18 cellular contexts compared by ENCODE assay signal in genomic region chr13:111116830-111117229, GRCh38. TPM values are rescaled to one million over a fixed set of nuclear protein-coding genes. Genes with fewer than 3 reads are reported as not detected.
A peak's percentile ranks its signal among the peaks of the same experiment; 100 is the strongest.
DNase-seq lines count a peak whose midpoint lies in the region; ATAC-seq and TF ChIP-seq lines count a peak whose summit lies in the region.
"Had no signal": no experiment of that assay in that cellular context is flagged by ENCODE, and none has a peak within 500 bp of the region (broad histone marks: within the 10 kb centered on the region; RNA-seq: fewer than 3 reads in every experiment).

No MANE protein-coding gene starts in this region.

- H3K4me1 Mint-ChIP-seq in brain, result peaks cover 71% of the 10 kb centered on the region
- H3K4me1 Mint-ChIP-seq in T-helper 2 cell treated with Interferon-gamma antibody and Interleukin-4, amounts not matched to agents 5 μg/mL and 100 μg/mL, for 36 hours (ENCODE audit: low read depth), result peaks cover 8% of the 10 kb centered on the region
- H3K4me1 Mint-ChIP-seq in activated T-cell treated with anti-CD3 and anti-CD28 coated beads, Interleukin-2, amount 50 U/mL, for 4 hours (ENCODE audit: low read depth), result peaks cover 13% of the 10 kb centered on the region

- peaks cover 19% of the 10 kb centered on the region for H3K36me3 Mint-ChIP-seq in brain
- no peaks in the 10 kb centered on the region for H3K36me3 Mint-ChIP-seq in T-helper 2 cell treated with Interferon-gamma antibody and Interleukin-4, amounts not matched to agents 5 μg/mL and 100 μg/mL, for 36 hours (ENCODE audit: low read depth)
- H3K36me3 Mint-ChIP-seq in activated T-cell treated with anti-CD3 and anti-CD28 coated beads, Interleukin-2, amount 50 U/mL, for 4 hours (ENCODE audit: insufficient read depth), result no peaks in the 10 kb centered on the region

- H3K27me3 Mint-ChIP-seq in brain, result peaks cover 13% of the 10 kb centered on the region
- peaks cover 74% of the 10 kb centered on the region for H3K27me3 Mint-ChIP-seq in T-helper 2 cell treated with Interferon-gamma antibody and Interleukin-4, amounts not matched to agents 5 μg/mL and 100 μg/mL, for 36 hours (ENCODE audit: low read depth)
- H3K27me3 Mint-ChIP-seq in activated T-cell treated with anti-CD3 and anti-CD28 coated beads, Interleukin-2, amount 50 U/mL, for 4 hours (ENCODE audit: low read depth), result peaks cover 64% of the 10 kb centered on the region

- H3K9me3 Mint-ChIP-seq in brain, result peaks cover 0 to 7% (median 2%) of the 10 kb centered on the region in 5 experiments
- no peaks in the 10 kb centered on the region for H3K9me3 Mint-ChIP-seq in T-helper 2 cell treated with Interferon-gamma antibody and Interleukin-4, amounts not matched to agents 5 μg/mL and 100 μg/mL, for 36 hours
- H3K9me3 Mint-ChIP-seq in activated T-cell treated with anti-CD3 and anti-CD28 coated beads, Interleukin-2, amount 50 U/mL, for 4 hours, result no peaks in the 10 kb centered on the region

- ATAC-seq in gastroesophageal sphincter (no peak), gastrocnemius medialis (no peak)
- no peak for ATAC-seq in activated T-cell treated with anti-CD3 and anti-CD28 coated beads, Interleukin-2, amount 50 U/mL, for 4 hours
- ATAC-seq: T-helper 17 cell had no signal

- 73 to 82% methylated on average over 1 of the region's 1 CpG for WGBS in gastroesophageal sphincter (ENCODE audit: low coverage in 1 of 2), 2 donors

- H3K9me3 ChIP-seq in gastroesophageal sphincter (no peaks in the 10 kb centered on the region), gastrocnemius medialis (no peaks in the 10 kb centered on the region)
- H3K9me3 ChIP-seq: BE2C, esophagus muscularis mucosa, neutrophil, right lobe of liver had no signal

- H3K4me3 Mint-ChIP-seq in brain, result peak overlapping the region; percentile 95 to 99 (median 97)
- no peak overlapping the region for H3K4me3 Mint-ChIP-seq in T-helper 2 cell treated with Interferon-gamma antibody and Interleukin-4, amounts not matched to agents 5 μg/mL and 100 μg/mL, for 36 hours
- no peak overlapping the region for H3K4me3 Mint-ChIP-seq in activated T-cell treated with anti-CD3 and anti-CD28 coated beads, Interleukin-2, amount 50 U/mL, for 4 hours

- TF ChIP-seq EP300 in gastroesophageal sphincter (IDR thresholded peaks at IDR 0.05), result no peak

- DNase-seq in EH (ENCODE audit: low read depth), result peak; percentile 42
- no peak for DNase-seq in gastrocnemius medialis
- DNase-seq in activated CD8-positive, alpha-beta memory T cell treated with anti-CD3 and anti-CD28 coated beads for 24 hours, result no peak
- no peak for DNase-seq in A172 (ENCODE audit: low spot score)
- DNase-seq in T-helper 2 cell treated with Interferon-gamma antibody and Interleukin-4, amounts not matched to agents 5 μg/mL and 100 μg/mL, for 36 hours (ENCODE audit: low spot score), result no peak
- DNase-seq in activated T-cell treated with anti-CD3 and anti-CD28 coated beads, Interleukin-2, amount 50 U/mL, for 4 hours, result no peak
- DNase-seq: activated gamma-delta T cell; BE2C; cortex of kidney; NCI-H1694 treated with DMSO at 0.1 percent for 48 hours; stimulated activated CD4-positive, alpha-beta T cell treated with anti-CD3 and anti-CD28 coated beads, Interleukin-2, amount 100 ng/mL, for 24 hours; T-helper 17 cell had no signal

- intact Hi-C loops in gastrocnemius medialis (cut with DNase I; ENCODE audit: low total_unique reads), result loop anchor here (5.0 kb wide), 1 partner anchor 35 kb away; no protein-coding TSS in a partner anchor

- H3K36me3 ChIP-seq in gastroesophageal sphincter (no peaks in the 10 kb centered on the region), gastrocnemius medialis (no peaks in the 10 kb centered on the region)
- H3K36me3 ChIP-seq: BE2C, esophagus muscularis mucosa, neutrophil, right lobe of liver had no signal

- peak overlapping the region in 3 of 4 donors; percentile 66 to 81 (median 81) for H3K27ac ChIP-seq in gastroesophageal sphincter
- H3K27ac ChIP-seq in gastrocnemius medialis, result peak overlapping the region; percentile 72 to 82 (median 78)
- H3K27ac ChIP-seq: neutrophil had no signal

- in situ Hi-C loops in gastrocnemius medialis (cut with MboI; ENCODE audit: low sequenced_read_pairs in 4 of 4), result no loop called here

- H3K27me3 ChIP-seq in gastroesophageal sphincter (peaks cover 93% of the 10 kb centered on the region), gastrocnemius medialis (peaks cover 0 to 4% (median 0%) of the 10 kb centered on the region in 3 donors)
- H3K27me3 ChIP-seq: right lobe of liver had no signal

- H3K4me3 ChIP-seq in gastroesophageal sphincter (peak overlapping the region in 1 of 2 donors; percentile 61), gastrocnemius medialis (peak overlapping the region in 2 of 4 donors; percentile 53 to 63)
- H3K4me3 ChIP-seq: lung had no signal

- peak overlapping the region in 4 of 5 experiments; percentile 23 to 99 (median 99) for H3K27ac Mint-ChIP-seq in brain
- no peak overlapping the region for H3K27ac Mint-ChIP-seq in T-helper 2 cell treated with Interferon-gamma antibody and Interleukin-4, amounts not matched to agents 5 μg/mL and 100 μg/mL, for 36 hours
- H3K27ac Mint-ChIP-seq: T-helper 17 cell had no signal

- TF ChIP-seq POLR2A in gastroesophageal sphincter (IDR thresholded peaks at IDR 0.05), result no peak
- no peak for TF ChIP-seq POLR2A in gastrocnemius medialis (IDR thresholded peaks at IDR 0.05)

- TF ChIP-seq CTCF in brain (conservative IDR thresholded peaks at IDR 0.05) (no peak), gastroesophageal sphincter (IDR thresholded peaks at IDR 0.05) (no peak), gastrocnemius medialis (IDR thresholded peaks at IDR 0.05 in 4 of 5, conservative IDR thresholded peaks at IDR 0.05 in 1 of 5) (no peak)

- H3K4me1 ChIP-seq in gastroesophageal sphincter (peaks cover 0 to 25% (median 9%) of the 10 kb centered on the region in 3 donors), gastrocnemius medialis (peaks cover 12 to 22% of the 10 kb centered on the region in 2 donors)
- H3K4me1 ChIP-seq: BE2C had no signal

RNA-seq across cellular contexts. Expression of gene ARHGEF7, which starts 1.7 kb away (rescaled TPM):
- 68.9 TPM for polyA plus RNA-seq in brain (ENCODE audit: insufficient read depth, low read depth, low replicate concordance)
- total RNA-seq in gastroesophageal sphincter (10 to 100 TPM; 23.3 to 78.6 (median 47.2) TPM), gastrocnemius medialis (10 to 100 TPM; 24.5 to 56.9 (median 31.3) TPM)
- 18.7 and 26.9 TPM in 2 replicates for total RNA-seq in A172 (2014; rRNA removed; shearing (Covaris generic))
- total RNA-seq in activated T-cell treated with anti-CD3 and anti-CD28 coated beads, Interleukin-2, amount 50 U/mL, for 4 hours, result 10 to 100 TPM; 42.8 to 49.6 (median 45.1) TPM

Comparison
In these comparisons a context has a peak if more than half of its experiments do, and no peak if none do; other contexts are left out.
1. H3K4me3 Mint-ChIP-seq: peak in brain (5 of 5); none in T-helper 2 cell treated with Interferon-gamma antibody and Interleukin-4, amounts not matched to agents 5 μg/mL and 100 μg/mL, for 36 hours (single experiment) and activated T-cell treated with anti-CD3 and anti-CD28 coated beads, Interleukin-2, amount 50 U/mL, for 4 hours (single experiment).